12 cellular contexts compared by ENCODE assay signal in genomic region chr18:77073336-77074093, GRCh38. TPM values are rescaled to one million over a fixed set of nuclear protein-coding genes. Genes with fewer than 3 reads are reported as not detected.
DNase-seq lines count a peak whose midpoint lies in the region; ATAC-seq and TF ChIP-seq lines count a peak whose summit lies in the region.
"Had no signal": no experiment of that assay in that cellular context is flagged by ENCODE, and none has a peak within 500 bp of the region (broad histone marks: within the 10 kb centered on the region; RNA-seq: fewer than 3 reads in every experiment).

No MANE protein-coding gene starts in this region.

- H3K27me3 ChIP-seq in psoas muscle (ENCODE audit: insufficient read depth in 3 of 3, low read length in 2 of 3) = no peaks in the 10 kb centered on the region
- H3K27me3 ChIP-seq: esophagus muscularis mucosa had no signal

- H3K27ac Mint-ChIP-seq in activated naive CD8-positive, alpha-beta T cell = peak overlapping the region; percentile 6
- H3K27ac Mint-ChIP-seq in HFFc6 = no peak overlapping the region

- ATAC-seq in GM18520 (IDR thresholded peaks at IDR 0.05; ENCODE audit: unreplicated experiment) = peak; percentile 51
- ATAC-seq in psoas muscle = peak; percentile 25 to 66 (median 46)
- ATAC-seq: K562 had no signal

- no peaks in the 10 kb centered on the region for H3K36me3 ChIP-seq in psoas muscle (ENCODE audit: insufficient read depth in 1 of 2, low read depth in 1 of 2)
- H3K36me3 ChIP-seq: esophagus muscularis mucosa had no signal

- H3K9me3 Mint-ChIP-seq in activated naive CD8-positive, alpha-beta T cell (ENCODE audit: low read depth) = no peaks in the 10 kb centered on the region
- no peaks in the 10 kb centered on the region for H3K9me3 Mint-ChIP-seq in HFFc6

- H3K27me3 Mint-ChIP-seq in activated naive CD8-positive, alpha-beta T cell = no peaks in the 10 kb centered on the region
- H3K27me3 Mint-ChIP-seq in HFFc6 (ENCODE audit: insufficient read depth) = no peaks in the 10 kb centered on the region; the same call in 1 of the 2 replicates

- TF ChIP-seq CTCF in psoas muscle (IDR thresholded peaks at IDR 0.05) (no peak), HFFc6 (IDR thresholded peaks at IDR 0.05) (no peak)

- H3K4me1 ChIP-seq in psoas muscle = peaks cover 44% of the 10 kb centered on the region

- DNase-seq in DMS53 (lab: John Stamatoyannopoulos, UW) (peak; percentile 25), DMS53 treated with DMSO at 0.1 percent for 48 hours (lab: John Stamatoyannopoulos, UW; ENCODE audit: unreplicated experiment) (no peak), psoas muscle (no peak), NCI-H2029 treated with DMSO at 0.1 percent for 48 hours (lab: John Stamatoyannopoulos, UW) (no peak), HFFc6 (no peak), nucleus accumbens (lab: John Stamatoyannopoulos, UW) (no peak)
- DNase-seq: NCI-H146 had no signal

- no peak overlapping the region for H3K4me3 ChIP-seq in psoas muscle
- H3K4me3 ChIP-seq: esophagus muscularis mucosa, K562 had no signal

- H3K9me3 ChIP-seq in psoas muscle = no peaks in the 10 kb centered on the region
- H3K9me3 ChIP-seq: esophagus muscularis mucosa had no signal

- peaks cover 83% of the 10 kb centered on the region for H3K4me1 Mint-ChIP-seq in activated naive CD8-positive, alpha-beta T cell (ENCODE audit: low read depth)
- peaks cover 44% of the 10 kb centered on the region for H3K4me1 Mint-ChIP-seq in HFFc6 (ENCODE audit: low read depth)

- WGBS in psoas muscle, 3 donors = 39 to 79% (median 39%) methylated on average over 9 of the region's 9 CpGs

- H3K4me3 Mint-ChIP-seq in activated naive CD8-positive, alpha-beta T cell = peak overlapping the region; percentile 24
- H3K4me3 Mint-ChIP-seq in HFFc6 = no peak overlapping the region

- H3K36me3 Mint-ChIP-seq in activated naive CD8-positive, alpha-beta T cell = peaks cover 9% of the 10 kb centered on the region
- H3K36me3 Mint-ChIP-seq in HFFc6 (ENCODE audit: low read depth) = no peaks in the 10 kb centered on the region

- intact Hi-C loops in psoas muscle (cut with DNase I) = loop anchor here (5.0 to 10.0 kb wide), 2 partner anchors 59 to 141 kb away; partner anchors contain the start of gene MBP (in 1 of the 2)

- peak overlapping the region; percentile 54 for H3K27ac ChIP-seq in psoas muscle
- H3K27ac ChIP-seq: 22Rv1 had no signal

RNA-seq across cellular contexts. Expression of gene MBP, which starts 59.1 kb away (rescaled TPM):
- total RNA-seq in psoas muscle = 10 to 100 TPM; 51.6 to 88.2 (median 78.6) TPM
- 10 to 100 TPM; 16.4 to 43.9 (median 40.8) TPM for polyA plus RNA-seq in psoas muscle
- total RNA-seq in HFFc6 (2021; fragmentation: NEBNext Ultra II Directional; extraction: Animal tissue kit (Norgen Biotek cat#: 25700)) = under 1 TPM in 5 of 6 experiments, not detected in 1; 0.05 to 0.23 (median 0.12) TPM
- polyA plus RNA-seq: K562 had no signal

Comparison
In these comparisons a context has a peak if more than half of its experiments do, and no peak if none do; other contexts are left out.
1. RNA of gene MBP, which starts 59.1 kb away (total RNA-seq): 51.6 to 88.2 TPM in psoas muscle; 0.05 to 0.23 TPM in HFFc6; every median in the first group is over 10 times any median in the second.